9 cellular contexts compared by ENCODE assay signal in the genomic region with DNA sequence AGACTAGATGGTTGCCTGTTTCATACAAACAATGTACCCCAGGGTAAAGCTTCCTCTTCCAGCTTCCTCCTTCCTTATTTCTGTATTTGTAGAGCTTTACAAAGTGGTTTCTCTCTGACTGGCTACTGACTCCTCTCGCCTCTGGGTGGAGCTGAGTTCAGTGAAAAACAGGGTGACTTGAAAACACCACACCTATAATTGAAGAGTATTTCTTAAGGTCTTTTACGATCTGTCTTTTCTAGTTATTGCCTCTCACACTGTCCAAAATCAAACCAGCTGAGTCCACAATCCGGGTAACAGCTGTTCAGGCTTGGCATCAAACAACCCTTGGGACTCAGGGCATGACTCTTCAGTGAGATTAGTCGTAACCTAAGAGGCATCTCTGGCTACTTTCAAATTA.
DNase-seq lines count a peak whose midpoint lies in the region; ATAC-seq, FAIRE-seq and TF ChIP-seq lines count a peak whose summit lies in the region.
"Had no signal": no experiment of that assay in that cellular context is flagged by ENCODE, and none has a peak within 500 bp of the region (broad histone marks: within the 10 kb centered on the region; RNA-seq: fewer than 3 reads in every experiment).

No MANE protein-coding gene starts in this region.

- H3K27ac ChIP-seq in dorsolateral prefrontal cortex, result peak overlapping the region in 6 of 59 donors; percentile 3 to 41 (median 28)
- H3K27ac ChIP-seq: thoracic aorta had no signal

- H3K4me3 ChIP-seq in dorsolateral prefrontal cortex, result no peak overlapping the region
- H3K4me3 ChIP-seq: thoracic aorta had no signal

- peak; percentile 73 for ATAC-seq in HG02588 (IDR thresholded peaks at IDR 0.05; ENCODE audit: unreplicated experiment)

- DNase-seq in GM18507 (ENCODE audit: extremely low spot score, insufficient read length, low read depth), result no peak
- DNase-seq in SIG-M5 (lab: John Stamatoyannopoulos, UW), result peak; percentile 74
- DNase-seq in iris pigment epithelial cell (ENCODE audit: low read depth), result peak; percentile 40
- DNase-seq in dorsolateral prefrontal cortex, result no peak
- DNase-seq in effector CD4-positive, alpha-beta T cell, result no peak
- DNase-seq in EL, result no peak
- no peak for DNase-seq in stimulated activated CD4-positive, alpha-beta T cell treated with anti-CD3 and anti-CD28 coated beads, Interleukin-4, amount 100 ng/mL, for 1 hour

- peak in 6 of 56 donors; percentile 5 to 22 (median 16) for TF ChIP-seq CTCF in dorsolateral prefrontal cortex (IDR thresholded peaks at IDR 0.05 in 54 of 56, conservative IDR thresholded peaks at IDR 0.05 in 2 of 56; ENCODE audit: low read depth in 1 of 56, partially characterized antibody in 56 of 56)

- intact Hi-C loops in dorsolateral prefrontal cortex (cut with DNase I), result no loop called here

- H3K27me3 ChIP-seq in dorsolateral prefrontal cortex, result peaks cover 0 to 7% (median 0%) of the 10 kb centered on the region in 45 donors

- peak; percentile 48 for FAIRE-seq in GM18507 (lab: Jason Lieb, UNC)

Comparison
In these comparisons a context has a peak if more than half of its experiments do, and no peak if none do; other contexts are left out.
1. DNase-seq: peak in SIG-M5 (single experiment) and iris pigment epithelial cell (single experiment); none in GM18507 (single experiment), dorsolateral prefrontal cortex (0 of 10), effector CD4-positive, alpha-beta T cell (single experiment), EL (single experiment) and stimulated activated CD4-positive, alpha-beta T cell treated with anti-CD3 and anti-CD28 coated beads, Interleukin-4, amount 100 ng/mL, for 1 hour (single experiment).